Comparison of ENCODE assay signal across 16 cellular contexts in the genomic region with DNA sequence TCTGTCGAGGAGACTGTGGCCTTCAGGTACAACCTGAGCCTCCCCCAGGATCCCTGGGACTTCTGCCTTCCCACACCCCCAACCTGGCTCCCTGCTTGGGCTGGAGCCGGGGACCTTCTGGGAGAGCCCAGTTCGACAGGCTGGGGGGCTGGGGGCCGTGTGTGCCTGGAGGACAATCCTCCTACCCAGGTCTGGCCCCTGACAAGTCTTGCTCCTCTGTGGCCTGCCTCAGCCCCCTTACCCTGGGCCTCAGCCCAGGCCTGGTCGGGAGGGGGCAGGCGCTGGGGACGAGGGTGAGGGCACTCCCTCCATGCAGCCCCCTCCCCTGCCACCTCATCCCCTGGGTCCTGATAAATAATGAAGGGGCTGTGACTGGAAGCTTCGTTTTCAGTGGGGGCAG. TPM values are rescaled to one million over a fixed set of nuclear protein-coding genes. Genes with fewer than 3 reads are reported as not detected.
A peak's percentile ranks its signal among the peaks of the same experiment; 100 is the strongest.
DNase-seq lines count a peak whose midpoint lies in the region; ATAC-seq and TF ChIP-seq lines count a peak whose summit lies in the region.
"Had no signal": no experiment of that assay in that cellular context is flagged by ENCODE, and none has a peak within 500 bp of the region (broad histone marks: within the 10 kb centered on the region; RNA-seq: fewer than 3 reads in every experiment).

No MANE protein-coding gene starts in this region.

- H3K27ac ChIP-seq in 22Rv1 (peak overlapping the region; percentile 100), WERI-Rb-1 (peak overlapping the region; percentile 63), right atrium auricular region (peak overlapping the region; percentile 97 to 98), psoas muscle (peak overlapping the region; percentile 99)
- H3K27ac ChIP-seq: HL-60 had no signal

- H3K4me1 ChIP-seq in right atrium auricular region = peaks cover 0 to 72% of the 10 kb centered on the region in 2 donors
- H3K4me1 ChIP-seq in psoas muscle = peaks cover 44% of the 10 kb centered on the region

- no peaks in the 10 kb centered on the region for H3K9me3 ChIP-seq in WERI-Rb-1 (ENCODE audit: severe bottlenecking)
- no peaks in the 10 kb centered on the region for H3K9me3 ChIP-seq in right atrium auricular region
- H3K9me3 ChIP-seq in psoas muscle = no peaks in the 10 kb centered on the region

- ATAC-seq in psoas muscle (no peak), HG03175 (IDR thresholded peaks at IDR 0.05; ENCODE audit: unreplicated experiment) (no peak)
- ATAC-seq: stimulated activated naive CD8-positive, alpha-beta T cell treated with anti-CD3 and anti-CD28 coated beads, Interleukin-15, Interleukin-2, amounts not matched to agents 100 U/mL and 50 U/mL, for 24 hours had no signal

- peaks cover 7% of the 10 kb centered on the region for H3K36me3 ChIP-seq in WERI-Rb-1
- H3K36me3 ChIP-seq in right atrium auricular region = no peaks in the 10 kb centered on the region
- H3K36me3 ChIP-seq in psoas muscle (ENCODE audit: insufficient read depth in 1 of 2, low read depth in 1 of 2) = no peaks in the 10 kb centered on the region

- DNase-seq in WERI-Rb-1 (no peak), right atrium auricular region (ENCODE audit: low spot score) (no peak), psoas muscle (no peak), NCI-H446 treated with DMSO at 0.1 percent for 48 hours (lab: John Stamatoyannopoulos, UW) (no peak), NCI-H1436 treated with DMSO at 0.1 percent for 48 hours (lab: John Stamatoyannopoulos, UW) (no peak), OCI-M1 (lab: John Stamatoyannopoulos, UW) (no peak)
- DNase-seq: activated CD4-positive, alpha-beta T cell treated with anti-CD3 and anti-CD28 coated beads, Interleukin-2, amount 50 U/mL, for 48 hours; effector memory CD4-positive, alpha-beta T cell; foreskin melanocyte; NCI-H2029; SHP77 treated with DMSO at 0.1 percent for 48 hours; stimulated activated naive CD8-positive, alpha-beta T cell treated with anti-CD3 and anti-CD28 coated beads, Interleukin-15, Interleukin-2, amounts not matched to agents 100 U/mL and 50 U/mL, for 24 hours; T-helper 9 cell had no signal

- TF ChIP-seq CTCF in 22Rv1 (IDR thresholded peaks at IDR 0.05) = no peak
- no peak for TF ChIP-seq CTCF in WERI-Rb-1 (IDR thresholded peaks at IDR 0.05; ENCODE audit: low read depth, low read length)
- TF ChIP-seq CTCF in right atrium auricular region (IDR thresholded peaks at IDR 0.05) = no peak
- TF ChIP-seq CTCF in psoas muscle (IDR thresholded peaks at IDR 0.05) = no peak

- intact Hi-C loops in psoas muscle (cut with DNase I) = loop anchor here in 1 of 2 donors (5.0 kb wide), 2 partner anchors 98 to 138 kb away; no protein-coding TSS in a partner anchor

- H3K4me3 ChIP-seq in WERI-Rb-1 (ENCODE audit: low read depth, low read length) (no peak overlapping the region), right atrium auricular region (no peak overlapping the region), psoas muscle (no peak overlapping the region)

- WGBS in psoas muscle, 3 donors = 84 to 85% (median 85%) methylated on average over 7 to 8 of the region's 8 CpGs

- H3K27me3 ChIP-seq in WERI-Rb-1 (ENCODE audit: insufficient read depth, low read depth, severe bottlenecking) (peaks cover 60% of the 10 kb centered on the region), right atrium auricular region (no peaks in the 10 kb centered on the region), psoas muscle (ENCODE audit: insufficient read depth in 3 of 3, low read length in 2 of 3) (no peaks in the 10 kb centered on the region)

RNA-seq across cellular contexts. Expression of gene BAHCC1, which starts 5.2 kb away (rescaled TPM):
- total RNA-seq in right atrium auricular region (10 to 100 TPM in 1 of 2 donors, 1 to 10 TPM in 1; 5.8 to 12.7 TPM), psoas muscle (10 to 100 TPM in 1 of 4 donors, 1 to 10 TPM in 3; 6.0 to 10.7 (median 7.7) TPM)
- polyA plus RNA-seq in psoas muscle = 1 to 10 TPM; 2.8 to 6.6 (median 4.1) TPM
